Comparison of ENCODE assay signal across 7 cellular contexts in the genomic region with DNA sequence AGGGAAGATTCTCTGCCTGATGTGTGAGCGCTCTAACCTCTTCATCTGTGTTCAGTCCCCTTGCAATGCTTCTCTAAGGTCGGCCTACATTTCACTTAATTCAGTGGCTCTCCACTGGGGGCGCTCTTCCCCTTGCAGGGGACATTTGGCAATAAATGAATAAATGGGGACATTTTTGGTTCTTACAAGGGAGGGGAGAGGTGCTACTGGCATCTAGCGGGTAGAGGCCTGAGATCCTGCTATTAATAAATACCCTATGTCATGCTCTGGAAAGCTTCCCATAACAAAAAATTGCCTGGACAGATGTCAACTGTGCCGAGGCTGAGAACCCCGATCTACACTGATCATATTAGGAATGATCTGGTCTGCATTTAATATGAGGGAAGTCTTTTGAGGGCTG. TPM values are rescaled to one million over a fixed set of nuclear protein-coding genes. Genes with fewer than 3 reads are reported as not detected.
DNase-seq lines count a peak whose midpoint lies in the region; ATAC-seq and TF ChIP-seq lines count a peak whose summit lies in the region.

No MANE protein-coding gene starts in this region.

- DNase-seq in GM12864 (ENCODE audit: low read depth): peak; percentile 18
- DNase-seq in NCI-H1092 treated with DMSO at 0.1 percent for 48 hours (lab: John Stamatoyannopoulos, UW): peak; percentile 46
- peak; percentile 59 for DNase-seq in UCSD-AML1 (lab: John Stamatoyannopoulos, UW; ENCODE audit: unreplicated experiment)
- peak; percentile 72 to 78 for DNase-seq in cardiac fibroblast (ENCODE audit: low read depth in 2 of 2)
- DNase-seq in left lung: no peak
- peak; percentile 44 for DNase-seq in stimulated activated CD8-positive, alpha-beta memory T cell treated with anti-CD3 and anti-CD28 coated beads, Interleukin-15, amount 100 ng/mL, for 1 hour (ENCODE audit: low read depth)
- no peak for DNase-seq in NCI-H1105 (lab: John Stamatoyannopoulos, UW)

- no peaks in the 10 kb centered on the region for H3K36me3 ChIP-seq in left lung

- no peak overlapping the region for H3K27ac ChIP-seq in left lung

- H3K4me1 ChIP-seq in left lung: no peaks in the 10 kb centered on the region

- intact Hi-C loops in left lung (cut with DNase I): loop anchor here in 1 of 2 donors (10.0 kb wide), 1 partner anchor 157 kb away; no protein-coding TSS in a partner anchor

- ATAC-seq in left lung: peak; percentile 79

- H3K4me3 ChIP-seq in GM12864 (ENCODE audit: low read depth, low read length): no peak overlapping the region
- H3K4me3 ChIP-seq in cardiac fibroblast (replicated peaks in 1 of 2; ENCODE audit: low read depth in 2 of 2, low read length in 2 of 2): no peak overlapping the region
- no peak overlapping the region for H3K4me3 ChIP-seq in left lung

- TF ChIP-seq CTCF in GM12864 (IDR thresholded peaks at IDR 0.05; ENCODE audit: low read depth, low read length, missing control alignments) (peak; percentile 81), cardiac fibroblast (IDR thresholded peaks at IDR 0.05; ENCODE audit: low read depth, low read length) (peak; percentile 91), left lung (IDR thresholded peaks at IDR 0.05) (peak; percentile 70 to 77)

- peaks cover 0 to 13% of the 10 kb centered on the region in 2 donors for H3K27me3 ChIP-seq in left lung

- no peaks in the 10 kb centered on the region for H3K9me3 ChIP-seq in left lung

RNA-seq across cellular contexts. Expression of a gene that starts 25.9 kb away (rescaled TPM):
- 10 to 100 TPM; 33.5 to 37.7 TPM for total RNA-seq in left lung

RNA-seq across cellular contexts. Expression of a gene that starts 57.7 kb away (rescaled TPM):
- total RNA-seq in left lung: 10 to 100 TPM; 56.9 to 69.1 TPM

Comparison
In these comparisons a context has a peak if more than half of its experiments do, and no peak if none do; other contexts are left out.
1. DNase-seq: peak in GM12864 (single experiment), NCI-H1092 treated with DMSO at 0.1 percent for 48 hours (single experiment), UCSD-AML1 (single experiment), cardiac fibroblast (2 of 2) and stimulated activated CD8-positive, alpha-beta memory T cell treated with anti-CD3 and anti-CD28 coated beads, Interleukin-15, amount 100 ng/mL, for 1 hour (single experiment); none in left lung (0 of 2) and NCI-H1105 (single experiment).
2. Peak in every context shown above with its lines, with median percentiles within 50 percentile points of each other: CTCF ChIP-seq.